19 cellular contexts compared by ENCODE assay signal in genomic region chr6:123333000-123333756, GRCh38.
"Had no signal": no experiment of that assay in that cellular context is flagged by ENCODE, and none has a peak within 500 bp of the region (broad histone marks: within the 10 kb centered on the region; RNA-seq: fewer than 3 reads in every experiment).

No MANE protein-coding gene starts in this region.

- H3K9me3 Mint-ChIP-seq: activated CD4-positive, alpha-beta memory T cell treated with anti-CD3 and anti-CD28 coated beads for 36 hours; activated naive CD8-positive, alpha-beta T cell treated with anti-CD3 and anti-CD28 coated beads, Interleukin-2, amount 10 ng/mL, durations not matched to agents 7 days and 5 days had no signal

- H3K27ac Mint-ChIP-seq: activated CD4-positive, alpha-beta memory T cell treated with anti-CD3 and anti-CD28 coated beads for 36 hours; activated naive CD8-positive, alpha-beta T cell treated with anti-CD3 and anti-CD28 coated beads, Interleukin-2, amount 10 ng/mL, durations not matched to agents 7 days and 5 days; activated T-cell treated with anti-CD3 and anti-CD28 coated beads, Interleukin-2, amount 50 U/mL, for 72 hours; naive thymus-derived CD8-positive, alpha-beta T cell; progenitor cell of endocrine pancreas had no signal

- ATAC-seq: activated T-cell treated with anti-CD3 and anti-CD28 coated beads, Interleukin-2, amount 50 U/mL, for 72 hours; left colon; mucosa of descending colon; naive thymus-derived CD8-positive, alpha-beta T cell; sciatic nerve had no signal

- H3K36me3 Mint-ChIP-seq: activated CD4-positive, alpha-beta memory T cell treated with anti-CD3 and anti-CD28 coated beads for 36 hours; activated naive CD8-positive, alpha-beta T cell treated with anti-CD3 and anti-CD28 coated beads, Interleukin-2, amount 10 ng/mL, durations not matched to agents 7 days and 5 days; naive thymus-derived CD8-positive, alpha-beta T cell had no signal

- DNase-seq: activated CD4-positive, alpha-beta memory T cell treated with anti-CD3 and anti-CD28 coated beads for 36 hours; activated gamma-delta T cell treated with Interleukin-2 at 50 U/mL for 16 hours; activated naive CD8-positive, alpha-beta T cell treated with anti-CD3 and anti-CD28 coated beads, Interleukin-2, amount 10 ng/mL, durations not matched to agents 7 days and 5 days; activated T-cell treated with anti-CD3 and anti-CD28 coated beads, Interleukin-2, amount 50 U/mL, for 72 hours; cortex of kidney; effector CD8-positive, alpha-beta T cell; head of caudate nucleus; left colon; mucosa of descending colon; naive thymus-derived CD8-positive, alpha-beta T cell; spleen; stimulated activated CD4-positive, alpha-beta T cell treated with anti-CD3 and anti-CD28 coated beads, Interleukin-2, amount 100 ng/mL, for 24 hours; stimulated activated naive CD4-positive, alpha-beta T cell; T-helper 9 cell; transverse colon had no signal

- H3K4me1 Mint-ChIP-seq: activated naive CD8-positive, alpha-beta T cell treated with anti-CD3 and anti-CD28 coated beads, Interleukin-2, amount 10 ng/mL, durations not matched to agents 7 days and 5 days; central memory CD8-positive, alpha-beta T cell; naive thymus-derived CD8-positive, alpha-beta T cell had no signal

- H3K27me3 Mint-ChIP-seq: activated CD4-positive, alpha-beta memory T cell treated with anti-CD3 and anti-CD28 coated beads for 36 hours; activated naive CD8-positive, alpha-beta T cell treated with anti-CD3 and anti-CD28 coated beads, Interleukin-2, amount 10 ng/mL, durations not matched to agents 7 days and 5 days; central memory CD8-positive, alpha-beta T cell; naive thymus-derived CD8-positive, alpha-beta T cell; progenitor cell of endocrine pancreas had no signal

- H3K4me3 Mint-ChIP-seq: activated CD4-positive, alpha-beta memory T cell treated with anti-CD3 and anti-CD28 coated beads for 36 hours; activated naive CD8-positive, alpha-beta T cell treated with anti-CD3 and anti-CD28 coated beads, Interleukin-2, amount 10 ng/mL, durations not matched to agents 7 days and 5 days; activated T-cell treated with anti-CD3 and anti-CD28 coated beads, Interleukin-2, amount 50 U/mL, for 72 hours; central memory CD8-positive, alpha-beta T cell; naive thymus-derived CD8-positive, alpha-beta T cell had no signal

- H3K4me3 ChIP-seq: ascending aorta, mucosa of descending colon, spleen, transverse colon had no signal
